1 cellular context compared by ENCODE assay signal in the genomic region with DNA sequence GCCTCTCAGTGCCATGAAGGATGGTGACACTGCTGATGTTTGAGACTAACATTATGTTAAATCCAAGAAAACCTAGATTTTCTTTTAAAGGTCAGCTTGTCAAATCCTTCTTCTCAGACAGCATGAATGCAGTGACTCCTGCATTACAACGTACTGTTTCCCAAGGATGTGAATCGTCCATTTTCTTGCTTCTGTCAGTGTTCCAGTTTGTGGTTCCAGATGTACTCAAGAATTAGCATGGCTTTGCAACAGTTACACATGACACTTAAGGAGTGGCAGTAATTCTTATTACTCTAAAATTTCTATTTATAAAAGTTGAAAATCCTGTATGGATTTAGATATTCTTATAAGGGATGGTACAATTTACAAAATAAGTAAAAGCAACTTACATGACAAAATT.
TF ChIP-seq lines count a peak whose summit lies in the region.

No MANE protein-coding gene starts in this region.

TF ChIP-seq in SK-N-SH treated with all-trans-retinoic acid at 6 μM for 48 hours, 23 proteins besides CTCF, POLR2A, EP300 and RAD21 (continued from another document):
- TF ChIP-seq, protein P1, sequence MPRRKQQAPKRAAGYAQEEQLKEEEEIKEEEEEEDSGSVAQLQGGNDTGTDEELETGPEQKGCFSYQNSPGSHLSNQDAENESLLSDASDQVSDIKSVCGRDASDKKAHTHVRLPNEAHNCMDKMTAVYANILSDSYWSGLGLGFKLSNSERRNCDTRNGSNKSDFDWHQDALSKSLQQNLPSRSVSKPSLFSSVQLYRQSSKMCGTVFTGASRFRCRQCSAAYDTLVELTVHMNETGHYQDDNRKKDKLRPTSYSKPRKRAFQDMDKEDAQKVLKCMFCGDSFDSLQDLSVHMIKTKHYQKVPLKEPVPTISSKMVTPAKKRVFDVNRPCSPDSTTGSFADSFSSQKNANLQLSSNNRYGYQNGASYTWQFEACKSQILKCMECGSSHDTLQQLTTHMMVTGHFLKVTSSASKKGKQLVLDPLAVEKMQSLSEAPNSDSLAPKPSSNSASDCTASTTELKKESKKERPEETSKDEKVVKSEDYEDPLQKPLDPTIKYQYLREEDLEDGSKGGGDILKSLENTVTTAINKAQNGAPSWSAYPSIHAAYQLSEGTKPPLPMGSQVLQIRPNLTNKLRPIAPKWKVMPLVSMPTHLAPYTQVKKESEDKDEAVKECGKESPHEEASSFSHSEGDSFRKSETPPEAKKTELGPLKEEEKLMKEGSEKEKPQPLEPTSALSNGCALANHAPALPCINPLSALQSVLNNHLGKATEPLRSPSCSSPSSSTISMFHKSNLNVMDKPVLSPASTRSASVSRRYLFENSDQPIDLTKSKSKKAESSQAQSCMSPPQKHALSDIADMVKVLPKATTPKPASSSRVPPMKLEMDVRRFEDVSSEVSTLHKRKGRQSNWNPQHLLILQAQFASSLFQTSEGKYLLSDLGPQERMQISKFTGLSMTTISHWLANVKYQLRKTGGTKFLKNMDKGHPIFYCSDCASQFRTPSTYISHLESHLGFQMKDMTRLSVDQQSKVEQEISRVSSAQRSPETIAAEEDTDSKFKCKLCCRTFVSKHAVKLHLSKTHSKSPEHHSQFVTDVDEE (CRISPR knock-in tag; IDR thresholded peaks at IDR 0.05), result no peak
- TF ChIP-seq OSR1 (CRISPR knock-in tag; IDR thresholded peaks at IDR 0.05), result no peak
- no peak for TF ChIP-seq RARB (CRISPR knock-in tag; IDR thresholded peaks at IDR 0.05)
- no peak for TF ChIP-seq ESRRG (CRISPR knock-in tag; IDR thresholded peaks at IDR 0.05)
- TF ChIP-seq ARNTL (CRISPR knock-in tag; IDR thresholded peaks at IDR 0.05; ENCODE audit: borderline replicate concordance, low read depth), result no peak
- TF ChIP-seq ZNF565 (CRISPR knock-in tag; conservative IDR thresholded peaks at IDR 0.05; ENCODE audit: low read depth), result no peak
- no peak for TF ChIP-seq GLIS3 (CRISPR knock-in tag; IDR thresholded peaks at IDR 0.05)
- TF ChIP-seq TCF4 (CRISPR knock-in tag; IDR thresholded peaks at IDR 0.05; ENCODE audit: borderline replicate concordance), result no peak
- no peak for TF ChIP-seq ZFP30 (CRISPR knock-in tag; IDR thresholded peaks at IDR 0.05)
- no peak for TF ChIP-seq PPARA (CRISPR knock-in tag; IDR thresholded peaks at IDR 0.05; ENCODE audit: borderline replicate concordance)
- no peak for TF ChIP-seq ZNF8 (CRISPR knock-in tag; IDR thresholded peaks at IDR 0.05)
- no peak for TF ChIP-seq ISL1 (CRISPR knock-in tag; IDR thresholded peaks at IDR 0.05)
- TF ChIP-seq ZFP3 (CRISPR knock-in tag; IDR thresholded peaks at IDR 0.05), result no peak
- TF ChIP-seq, protein P2, sequence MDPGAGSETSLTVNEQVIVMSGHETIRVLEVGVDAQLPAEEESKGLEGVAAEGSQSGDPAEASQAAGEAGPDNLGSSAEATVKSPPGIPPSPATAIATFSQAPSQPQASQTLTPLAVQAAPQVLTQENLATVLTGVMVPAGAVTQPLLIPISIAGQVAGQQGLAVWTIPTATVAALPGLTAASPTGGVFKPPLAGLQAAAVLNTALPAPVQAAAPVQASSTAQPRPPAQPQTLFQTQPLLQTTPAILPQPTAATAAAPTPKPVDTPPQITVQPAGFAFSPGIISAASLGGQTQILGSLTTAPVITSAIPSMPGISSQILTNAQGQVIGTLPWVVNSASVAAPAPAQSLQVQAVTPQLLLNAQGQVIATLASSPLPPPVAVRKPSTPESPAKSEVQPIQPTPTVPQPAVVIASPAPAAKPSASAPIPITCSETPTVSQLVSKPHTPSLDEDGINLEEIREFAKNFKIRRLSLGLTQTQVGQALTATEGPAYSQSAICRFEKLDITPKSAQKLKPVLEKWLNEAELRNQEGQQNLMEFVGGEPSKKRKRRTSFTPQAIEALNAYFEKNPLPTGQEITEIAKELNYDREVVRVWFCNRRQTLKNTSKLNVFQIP (CRISPR knock-in tag; IDR thresholded peaks at IDR 0.05; ENCODE audit: borderline replicate concordance, low read depth), result no peak
- TF ChIP-seq, protein P3, sequence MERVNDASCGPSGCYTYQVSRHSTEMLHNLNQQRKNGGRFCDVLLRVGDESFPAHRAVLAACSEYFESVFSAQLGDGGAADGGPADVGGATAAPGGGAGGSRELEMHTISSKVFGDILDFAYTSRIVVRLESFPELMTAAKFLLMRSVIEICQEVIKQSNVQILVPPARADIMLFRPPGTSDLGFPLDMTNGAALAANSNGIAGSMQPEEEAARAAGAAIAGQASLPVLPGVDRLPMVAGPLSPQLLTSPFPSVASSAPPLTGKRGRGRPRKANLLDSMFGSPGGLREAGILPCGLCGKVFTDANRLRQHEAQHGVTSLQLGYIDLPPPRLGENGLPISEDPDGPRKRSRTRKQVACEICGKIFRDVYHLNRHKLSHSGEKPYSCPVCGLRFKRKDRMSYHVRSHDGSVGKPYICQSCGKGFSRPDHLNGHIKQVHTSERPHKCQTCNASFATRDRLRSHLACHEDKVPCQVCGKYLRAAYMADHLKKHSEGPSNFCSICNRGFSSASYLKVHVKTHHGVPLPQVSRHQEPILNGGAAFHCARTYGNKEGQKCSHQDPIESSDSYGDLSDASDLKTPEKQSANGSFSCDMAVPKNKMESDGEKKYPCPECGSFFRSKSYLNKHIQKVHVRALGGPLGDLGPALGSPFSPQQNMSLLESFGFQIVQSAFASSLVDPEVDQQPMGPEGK (CRISPR knock-in tag; IDR thresholded peaks at IDR 0.05; ENCODE audit: borderline replicate concordance), result no peak
- TF ChIP-seq, protein P4, sequence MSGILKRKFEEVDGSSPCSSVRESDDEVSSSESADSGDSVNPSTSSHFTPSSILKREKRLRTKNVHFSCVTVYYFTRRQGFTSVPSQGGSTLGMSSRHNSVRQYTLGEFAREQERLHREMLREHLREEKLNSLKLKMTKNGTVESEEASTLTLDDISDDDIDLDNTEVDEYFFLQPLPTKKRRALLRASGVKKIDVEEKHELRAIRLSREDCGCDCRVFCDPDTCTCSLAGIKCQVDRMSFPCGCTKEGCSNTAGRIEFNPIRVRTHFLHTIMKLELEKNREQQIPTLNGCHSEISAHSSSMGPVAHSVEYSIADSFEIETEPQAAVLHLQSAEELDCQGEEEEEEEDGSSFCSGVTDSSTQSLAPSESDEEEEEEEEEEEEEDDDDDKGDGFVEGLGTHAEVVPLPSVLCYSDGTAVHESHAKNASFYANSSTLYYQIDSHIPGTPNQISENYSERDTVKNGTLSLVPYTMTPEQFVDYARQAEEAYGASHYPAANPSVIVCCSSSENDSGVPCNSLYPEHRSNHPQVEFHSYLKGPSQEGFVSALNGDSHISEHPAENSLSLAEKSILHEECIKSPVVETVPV (CRISPR knock-in tag; IDR thresholded peaks at IDR 0.05), result no peak
